Comparison of ENCODE assay signal across 23 cellular contexts in genomic region chr9:95486318-95486717, GRCh38. TPM values are rescaled to one million over a fixed set of nuclear protein-coding genes. Genes with fewer than 3 reads are reported as not detected.
DNase-seq lines count a peak whose midpoint lies in the region; ATAC-seq, FAIRE-seq and TF ChIP-seq lines count a peak whose summit lies in the region.
"Had no signal": no experiment of that assay in that cellular context is flagged by ENCODE, and none has a peak within 500 bp of the region (broad histone marks: within the 10 kb centered on the region; RNA-seq: fewer than 3 reads in every experiment).

No MANE protein-coding gene starts in this region.

- TF ChIP-seq POLR2A in HepG2 (IDR thresholded peaks at IDR 0.05; ENCODE audit: insufficient read depth in 1 of 2, low read depth in 2 of 2, low read length in 2 of 2), result no peak

- no peaks in the 10 kb centered on the region for H3K9me3 ChIP-seq in liver (ENCODE audit: control insufficient read depth in 4 of 4, low read length in 3 of 4)
- no peaks in the 10 kb centered on the region for H3K9me3 ChIP-seq in HepG2 (ENCODE audit: low read length)
- no peaks in the 10 kb centered on the region for H3K9me3 ChIP-seq in trophoblast cell (ENCODE audit: insufficient read depth, low read depth, low read length)
- H3K9me3 ChIP-seq: BE2C had no signal

- TF ChIP-seq EP300 in HepG2 (IDR thresholded peaks at IDR 0.05; ENCODE audit: low read depth in 2 of 2, low read length in 2 of 2) (no peak), HepG2 (CRISPR knock-in tag; IDR thresholded peaks at IDR 0.05; ENCODE audit: borderline replicate concordance) (no peak)

- H3K27me3 Mint-ChIP-seq in mesothelial cell of epicardium (ENCODE audit: low read depth), result no peaks in the 10 kb centered on the region
- H3K27me3 Mint-ChIP-seq: activated naive CD8-positive, alpha-beta T cell treated with anti-CD3 and anti-CD28 coated beads, Interleukin-2, amount 50 U/mL, for 24 hours; effector memory CD8-positive, alpha-beta T cell had no signal

- H3K14ac ChIP-seq in trophoblast cell (ENCODE audit: low read length), result no peak overlapping the region

- peak overlapping the region; percentile 67 for H3K18ac ChIP-seq in trophoblast cell (ENCODE audit: low read length)

- no TSS peak for BruUV-seq in HepG2 (replicated peaks; lab: Mats Ljungman, UMichigan)

- POLR2A ChIA-PET in HepG2 (lab: Yijun Ruan, JAX), result no interaction called here

- peak in 1 of 2 donors; percentile 33 for TF ChIP-seq RAD21 in liver (IDR thresholded peaks at IDR 0.05)
- TF ChIP-seq RAD21 in HepG2 (CRISPR knock-in tag; IDR thresholded peaks at IDR 0.05), result no peak

- no peak overlapping the region for H4K91ac ChIP-seq in trophoblast cell (ENCODE audit: low read depth, low read length)

- H4K20me1 ChIP-seq in HepG2 (ENCODE audit: insufficient read depth, low read length), result no peaks in the 10 kb centered on the region

- DNase-seq in HepG2 (ENCODE audit: low spot score), result no peak
- peak; percentile 29 for DNase-seq in kidney tubule cell (ENCODE audit: low spot score)
- no peak for DNase-seq in trophoblast cell
- no peak for DNase-seq in epidermal melanocyte (ENCODE audit: insufficient read length, low spot score)
- DNase-seq in SKM-1 (lab: John Stamatoyannopoulos, UW; ENCODE audit: unreplicated experiment), result no peak
- no peak for DNase-seq in NCI-H187 treated with DMSO at 0.1 percent for 48 hours (lab: John Stamatoyannopoulos, UW)
- DNase-seq in mesothelial cell of epicardium (ENCODE audit: low spot score in 2 of 2, unreplicated experiment in 2 of 2), result no peak
- DNase-seq: activated CD4-positive, alpha-beta T cell treated with anti-CD3 and anti-CD28 coated beads, Interleukin-2, amount 50 U/mL, for 1 hour; activated CD8-positive, alpha-beta memory T cell treated with anti-CD3 and anti-CD28 coated beads, Interleukin-2, amount 50 U/mL, for 4 hours; activated effector memory CD4-positive, alpha-beta T cell treated with Interleukin-2 at 50 U/mL for 16 hours; activated naive CD8-positive, alpha-beta T cell treated with anti-CD3 and anti-CD28 coated beads, Interleukin-2, amount 50 U/mL, for 24 hours; BE2C; COR-L47; DND-41; effector memory CD8-positive, alpha-beta T cell; NCI-H510A treated with DMSO at 0.1 percent for 48 hours; stimulated activated CD4-positive, alpha-beta T cell treated with anti-CD3 and anti-CD28 coated beads, Interleukin-2, amount 100 ng/mL, for 48 hours; stimulated activated naive B cell treated with anti-CD40 and anti-IgM and Interleukin-4, amounts not matched to agents 10 μg/mL and 1 μg/mL and 100 μg/mL, for 72 hours; T-helper 2 cell had no signal

- H3K4me1 ChIP-seq in liver (ENCODE audit: control insufficient read depth in 4 of 4, insufficient read depth in 4 of 4, low read length in 3 of 4) (peaks cover 0 to 12% (median 6%) of the 10 kb centered on the region in 4 donors), HepG2 (ENCODE audit: insufficient read depth, low read length) (peaks cover 7% of the 10 kb centered on the region; the same call in 1 of the 2 replicates), trophoblast cell (ENCODE audit: control insufficient read depth in 1 of 2, insufficient read depth in 2 of 2, low read length in 2 of 2) (no peaks in the 10 kb centered on the region)
- H3K4me1 ChIP-seq: BE2C had no signal

- no peak overlapping the region for H4K12ac ChIP-seq in trophoblast cell (ENCODE audit: low read depth, low read length)

- FAIRE-seq in HepG2 (lab: Jason Lieb, UNC), result no peak
- FAIRE-seq: colon, GM12892, RCC 7860 had no signal

- H2AFZ ChIP-seq in HepG2 (ENCODE audit: low read length), result no peak overlapping the region
- no peak overlapping the region for H2AFZ ChIP-seq in trophoblast cell (ENCODE audit: insufficient read depth, low read length, poor library complexity)

- no peak overlapping the region for H4K8ac ChIP-seq in trophoblast cell (ENCODE audit: low read depth, low read length)

- peaks cover 14% of the 10 kb centered on the region for H3K4me1 Mint-ChIP-seq in mesothelial cell of epicardium

- H2BK12ac ChIP-seq in trophoblast cell (ENCODE audit: low read length), result no peak overlapping the region

- no peaks in the 10 kb centered on the region for H3K36me3 Mint-ChIP-seq in mesothelial cell of epicardium

- no peak overlapping the region for H3K4me2 ChIP-seq in HepG2 (ENCODE audit: low read depth, low read length)
- no peak overlapping the region for H3K4me2 ChIP-seq in trophoblast cell (ENCODE audit: low read length)

- peaks cover 0 to 1% (median 0%) of the 10 kb centered on the region in 4 donors for H3K36me3 ChIP-seq in liver (ENCODE audit: control insufficient read depth in 4 of 4, insufficient read depth in 3 of 4, low read depth in 1 of 4, low read length in 3 of 4)
- peaks cover 0 to 9% of the 10 kb centered on the region in 2 experiments; a peak in 1 of 5 replicates for H3K36me3 ChIP-seq in HepG2 (replicated peaks in 1 of 2; ENCODE audit: control insufficient read depth in 1 of 2, insufficient read depth in 2 of 2, low read length in 2 of 2)
- H3K36me3 ChIP-seq in trophoblast cell (ENCODE audit: control insufficient read depth in 1 of 2, insufficient read depth in 2 of 2, low read length in 2 of 2), result peaks cover 8 to 15% of the 10 kb centered on the region in 2 experiments

- H3K23ac ChIP-seq in trophoblast cell (ENCODE audit: low read length), result no peak overlapping the region

- H3K79me1 ChIP-seq in trophoblast cell (ENCODE audit: low read length), result no peaks in the 10 kb centered on the region

- no peak overlapping the region for H2BK120ac ChIP-seq in trophoblast cell (ENCODE audit: insufficient read depth, low read length, poor library complexity)

- H3K27me3 ChIP-seq in liver (ENCODE audit: control insufficient read depth in 4 of 4, insufficient read depth in 4 of 4, low read length in 3 of 4), result no peaks in the 10 kb centered on the region
- no peaks in the 10 kb centered on the region for H3K27me3 ChIP-seq in HepG2 (ENCODE audit: control insufficient read depth in 1 of 2, insufficient read depth in 2 of 2, low read length in 2 of 2)
- H3K27me3 ChIP-seq in trophoblast cell (ENCODE audit: insufficient read depth, low read length), result no peaks in the 10 kb centered on the region
- H3K27me3 ChIP-seq: BE2C had no signal

- in situ Hi-C loops in HepG2 (cut with HindIII; ENCODE audit: extremely low pct_ligation_motif_present, low pct_unique_long_range_greater_than_20kb), result no loop called here

- H3K27ac ChIP-seq in liver (ENCODE audit: low read depth in 1 of 2, low read length in 2 of 2) (peak overlapping the region; percentile 27 to 61), HepG2 (ENCODE audit: extremely low read length, insufficient read depth, low read length) (no peak overlapping the region), trophoblast cell (ENCODE audit: low read depth, low read length) (no peak overlapping the region)

- no peak overlapping the region for H2BK5ac ChIP-seq in trophoblast cell (ENCODE audit: low read depth, low read length, poor library complexity)

- H3K79me2 ChIP-seq in HepG2 (ENCODE audit: insufficient read depth, low read length) (peaks cover 3% of the 10 kb centered on the region), trophoblast cell (ENCODE audit: control insufficient read depth, insufficient read depth, low read length, poor library complexity) (peaks cover 2% of the 10 kb centered on the region)

- ATAC-seq in HepG2, result no peak
- ATAC-seq: activated naive CD8-positive, alpha-beta T cell treated with anti-CD3 and anti-CD28 coated beads, Interleukin-2, amount 50 U/mL, for 24 hours; effector memory CD8-positive, alpha-beta T cell; stimulated activated naive B cell treated with anti-CD40 and anti-IgM and Interleukin-4, amounts not matched to agents 10 μg/mL and 1 μg/mL and 100 μg/mL, for 72 hours had no signal

- H2AK5ac ChIP-seq in trophoblast cell (ENCODE audit: low read length), result no peak overlapping the region

- no peak overlapping the region for H3K27ac Mint-ChIP-seq in mesothelial cell of epicardium
- H3K27ac Mint-ChIP-seq: activated naive CD8-positive, alpha-beta T cell treated with anti-CD3 and anti-CD28 coated beads, Interleukin-2, amount 50 U/mL, for 24 hours; stimulated activated naive B cell treated with anti-CD40 and anti-IgM and Interleukin-4, amounts not matched to agents 10 μg/mL and 1 μg/mL and 100 μg/mL, for 72 hours had no signal

- intact Hi-C loops in HepG2 (cut with micrococcal nuclease; ENCODE audit: unreplicated experiment), result no loop called here

- TF ChIP-seq CTCF in liver (IDR thresholded peaks at IDR 0.05; ENCODE audit: low read depth, low read length, missing input control) (no peak), HepG2 (CRISPR knock-in tag; IDR thresholded peaks at IDR 0.05) (no peak), mesothelial cell of epicardium (IDR thresholded peaks at IDR 0.05; ENCODE audit: unreplicated experiment) (no peak)

- 36% methylated on average over 5 of the region's 5 CpGs for WGBS in liver
- 97% methylated on average over 4 of the region's 5 CpGs for WGBS in HepG2 (ENCODE audit: low lambda C conversion rate)
- WGBS in trophoblast cell (ENCODE audit: extremely low coverage, insufficient coverage, insufficient read length), result no CpG with 5 or more reads among the region's 5 CpGs

- no peaks in the 10 kb centered on the region for H3K9me3 Mint-ChIP-seq in mesothelial cell of epicardium
- H3K9me3 Mint-ChIP-seq: activated naive CD8-positive, alpha-beta T cell treated with anti-CD3 and anti-CD28 coated beads, Interleukin-2, amount 50 U/mL, for 24 hours; effector memory CD8-positive, alpha-beta T cell; stimulated activated naive B cell treated with anti-CD40 and anti-IgM and Interleukin-4, amounts not matched to agents 10 μg/mL and 1 μg/mL and 100 μg/mL, for 72 hours had no signal

- H3K4me3 ChIP-seq in liver (ENCODE audit: low read depth in 1 of 3, low read length in 3 of 3) (no peak overlapping the region), HepG2 (replicated peaks in 1 of 3; ENCODE audit: insufficient read depth in 1 of 3, low read depth in 2 of 3, low read length in 3 of 3) (no peak overlapping the region), trophoblast cell (ENCODE audit: low read depth, low read length) (no peak overlapping the region)

- H3K4me3 Mint-ChIP-seq in mesothelial cell of epicardium, result no peak overlapping the region
- H3K4me3 Mint-ChIP-seq: activated naive CD8-positive, alpha-beta T cell treated with anti-CD3 and anti-CD28 coated beads, Interleukin-2, amount 50 U/mL, for 24 hours; effector memory CD8-positive, alpha-beta T cell; stimulated activated naive B cell treated with anti-CD40 and anti-IgM and Interleukin-4, amounts not matched to agents 10 μg/mL and 1 μg/mL and 100 μg/mL, for 72 hours had no signal

- H3K4ac ChIP-seq in trophoblast cell (ENCODE audit: low read depth, low read length), result no peak overlapping the region

- CTCF ChIA-PET in HepG2 (lab: Yijun Ruan, JAX; ENCODE audit: low intra/inter-chr PET ratio, low total read pairs), result no interaction called here

- H3K9ac ChIP-seq in liver (ENCODE audit: low read depth in 1 of 2, low read length in 2 of 2) (no peak overlapping the region), HepG2 (ENCODE audit: insufficient read depth, low read depth, low read length) (no peak overlapping the region), trophoblast cell (ENCODE audit: low read length) (no peak overlapping the region)

RNA-seq across cellular contexts. Expression of gene PTCH1, which starts 30.5 kb away (rescaled TPM):
- total RNA-seq in liver (1 to 10 TPM; 1.7 to 2.5 TPM), HepG2 (2016; rRNA removed; fragmentation: Illumina TruSeq; extraction: Trizol) (2.6 and 2.8 TPM in 2 replicates), mesothelial cell of epicardium (29.9 to 36.3 TPM (median 36.1 TPM) in 3 replicates)
- polyA plus RNA-seq in liver (1 to 10 TPM; 1.2 to 5.0 TPM), HepG2 (2011; rRNA removed) (2.9 and 3.9 TPM in 2 replicates)
- total RNA-seq in HepG2 (2016; cell fraction: cytosol; rRNA removed; fragmentation: Illumina TruSeq; extraction: Trizol; ENCODE audit: low read depth), result 1.5 and 2.5 TPM in 2 replicates
- 2.4 and 2.8 TPM in 2 replicates for total RNA-seq in HepG2 (2016; cell fraction: insoluble cytoplasmic fraction; rRNA removed; fragmentation: Illumina TruSeq; extraction: Trizol)
- total RNA-seq in HepG2 (2016; cell fraction: membrane; rRNA removed; fragmentation: Illumina TruSeq; extraction: Trizol), result 2.2 TPM in 2 replicates
- total RNA-seq in HepG2 (2016; cell fraction: nucleus; rRNA removed; fragmentation: Illumina TruSeq; extraction: Trizol), result 5.0 and 8.5 TPM in 2 replicates
- polyA plus RNA-seq in HepG2 (2011; cell fraction: cytosol; rRNA removed), result 1.6 and 1.7 TPM in 2 replicates
- polyA plus RNA-seq in HepG2 (2011; cell fraction: nucleus; rRNA removed), result 10.6 TPM in 2 replicates
- polyA plus RNA-seq in HepG2 (2012), result 4.2 and 4.9 TPM in 2 replicates
- 0.23 and 0.42 TPM in 2 replicates for polyA plus RNA-seq in HepG2 (2016; cell fraction: cytosol; fragmentation: Illumina TruSeq; extraction: Trizol; ENCODE audit: low read depth)
- polyA plus RNA-seq in HepG2 (2016; cell fraction: insoluble cytoplasmic fraction; fragmentation: Illumina TruSeq; extraction: Trizol; ENCODE audit: low read depth), result 1.0 and 3.0 TPM in 2 replicates
- 0.34 and 0.76 TPM in 2 replicates for polyA plus RNA-seq in HepG2 (2016; cell fraction: membrane; fragmentation: Illumina TruSeq; extraction: Trizol; ENCODE audit: low read depth)
- polyA plus RNA-seq in HepG2 (2016; cell fraction: nucleus; fragmentation: Illumina TruSeq; extraction: Trizol; ENCODE audit: insufficient read depth, low read depth), result 8.5 and 10.5 TPM in 2 replicates
- 12.2 and 12.3 TPM in 2 replicates for polyA minus RNA-seq in HepG2 (2011; rRNA and poly(A)+ RNA removed; ENCODE audit: low replicate concordance)
- polyA minus RNA-seq in HepG2 (2011; cell fraction: cytosol; rRNA and poly(A)+ RNA removed), result 5.9 and 10.5 TPM in 2 replicates
- polyA minus RNA-seq in HepG2 (2011; cell fraction: nucleus; rRNA and poly(A)+ RNA removed), result 13.8 and 22.4 TPM in 2 replicates
- 13.6 and 13.7 TPM in 2 replicates for polyA plus RNA-seq in trophoblast cell (2013)

Comparison
In these comparisons a context has a peak if more than half of its experiments do, and no peak if none do; other contexts are left out.
1. H3K27ac ChIP-seq: peak in liver (2 of 2); none in HepG2 (single experiment) and trophoblast cell (single experiment).